ENCODE assay signal across 1 cellular context in the genomic region with DNA sequence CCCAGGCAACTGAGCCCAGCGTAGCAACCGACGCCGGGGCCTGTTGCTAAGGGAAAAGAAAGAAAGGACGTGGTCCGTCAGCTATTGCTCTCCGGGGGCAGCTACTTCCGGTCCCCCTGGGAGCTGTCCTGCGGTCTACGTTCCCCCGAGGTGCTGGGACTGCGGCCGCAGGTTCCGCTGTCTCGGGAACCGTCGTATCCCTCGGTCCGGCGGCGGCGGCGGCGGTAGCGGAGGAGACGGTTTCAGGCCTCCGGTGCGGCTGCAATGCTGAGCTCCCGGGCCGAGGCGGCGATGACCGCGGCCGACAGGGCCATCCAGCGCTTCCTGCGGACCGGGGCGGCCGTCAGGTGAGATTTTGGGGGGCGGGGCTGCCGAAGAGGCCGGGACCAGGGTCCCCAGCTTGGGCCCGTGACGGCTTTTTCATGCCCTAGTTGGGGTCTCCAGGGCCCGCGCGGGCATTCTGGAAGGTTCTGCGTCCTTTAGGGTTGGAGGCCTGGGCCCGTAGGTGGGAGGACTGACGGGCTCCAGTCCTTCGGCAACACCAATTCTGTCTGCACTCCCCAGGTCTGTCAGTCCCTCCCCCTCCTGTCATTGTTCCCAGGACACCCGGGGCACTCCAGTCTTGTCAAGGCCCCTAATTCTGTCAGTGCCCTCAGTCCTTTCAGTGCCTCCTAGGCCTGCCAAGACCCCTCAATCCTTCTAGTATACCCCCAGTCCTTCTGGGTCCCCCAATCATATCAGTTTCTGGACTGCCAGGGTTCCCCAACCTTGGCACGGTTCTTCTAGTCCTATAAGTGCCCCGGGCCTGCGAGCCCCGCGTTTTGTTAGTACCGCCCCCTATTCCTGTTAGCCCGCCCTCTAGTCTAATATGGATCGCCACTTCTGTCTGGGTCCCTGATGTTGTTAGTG.
TF ChIP-seq lines count a peak whose summit lies in the region.

A gene with protein sequence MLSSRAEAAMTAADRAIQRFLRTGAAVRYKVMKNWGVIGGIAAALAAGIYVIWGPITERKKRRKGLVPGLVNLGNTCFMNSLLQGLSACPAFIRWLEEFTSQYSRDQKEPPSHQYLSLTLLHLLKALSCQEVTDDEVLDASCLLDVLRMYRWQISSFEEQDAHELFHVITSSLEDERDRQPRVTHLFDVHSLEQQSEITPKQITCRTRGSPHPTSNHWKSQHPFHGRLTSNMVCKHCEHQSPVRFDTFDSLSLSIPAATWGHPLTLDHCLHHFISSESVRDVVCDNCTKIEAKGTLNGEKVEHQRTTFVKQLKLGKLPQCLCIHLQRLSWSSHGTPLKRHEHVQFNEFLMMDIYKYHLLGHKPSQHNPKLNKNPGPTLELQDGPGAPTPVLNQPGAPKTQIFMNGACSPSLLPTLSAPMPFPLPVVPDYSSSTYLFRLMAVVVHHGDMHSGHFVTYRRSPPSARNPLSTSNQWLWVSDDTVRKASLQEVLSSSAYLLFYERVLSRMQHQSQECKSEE (plus strand): TSS at position 162 of the 909 bp plus-strand sequence. CDS start 103 bp downstream, at position 265.

TF ChIP-seq in K562, 482 proteins besides CTCF, POLR2A, EP300 and RAD21 (continued from another document and continues in another):
- TF ChIP-seq HNRNPK (IDR thresholded peaks at IDR 0.05; ENCODE audit: low read depth, low read length, poor library complexity, severe bottlenecking), result no peak
- TF ChIP-seq ESRRA (IDR thresholded peaks at IDR 0.05; ENCODE audit: borderline replicate concordance, low read depth), result peak; percentile 95
- TF ChIP-seq STAT5B (CRISPR knock-in tag; IDR thresholded peaks at IDR 0.05), result no peak
- TF ChIP-seq RFX1 (IDR thresholded peaks at IDR 0.05), result peak; percentile 98
- TF ChIP-seq FOSL1 (tag; conservative IDR thresholded peaks at IDR 0.05), result peak; percentile 54
- TF ChIP-seq ZNF778 (CRISPR knock-in tag; IDR thresholded peaks at IDR 0.05), result no peak
- TF ChIP-seq SP2 (IDR thresholded peaks at IDR 0.05; ENCODE audit: extremely low read depth, low read depth, low read length, poor library complexity, severe bottlenecking), result no peak
- TF ChIP-seq ELF2 (CRISPR knock-in tag; IDR thresholded peaks at IDR 0.05), result peak; percentile 87
- no peak for TF ChIP-seq CC2D1A (IDR thresholded peaks at IDR 0.05)
- no peak for TF ChIP-seq MCM7 (IDR thresholded peaks at IDR 0.05)
- peak in 1 of 2 experiments; percentile 99; a peak in 2 of 4 replicates for TF ChIP-seq TRIM24 (IDR thresholded peaks at IDR 0.05)
- TF ChIP-seq SETDB1 (IDR thresholded peaks at IDR 0.05; ENCODE audit: low read length), result no peak
- TF ChIP-seq, protein P1, sequence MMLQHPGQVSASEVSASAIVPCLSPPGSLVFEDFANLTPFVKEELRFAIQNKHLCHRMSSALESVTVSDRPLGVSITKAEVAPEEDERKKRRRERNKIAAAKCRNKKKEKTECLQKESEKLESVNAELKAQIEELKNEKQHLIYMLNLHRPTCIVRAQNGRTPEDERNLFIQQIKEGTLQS (IDR thresholded peaks at IDR 0.05), result no peak
- TF ChIP-seq, protein P1 (CRISPR knock-in tag; conservative IDR thresholded peaks at IDR 0.05), result peak; percentile 74; the same call in 1 of the 2 replicates
- TF ChIP-seq RFX7 (CRISPR knock-in tag; IDR thresholded peaks at IDR 0.05), result no peak
- TF ChIP-seq HLTF (IDR thresholded peaks at IDR 0.05), result 0 out of 2 replicates have a peak, but pooled peaks have one; percentile 50
- 0 out of 2 replicates have a peak, but pooled peaks have one; percentile 44 for TF ChIP-seq ZNF384 (IDR thresholded peaks at IDR 0.05; ENCODE audit: low read depth, low read length)
- peak; percentile 43 for TF ChIP-seq L3MBTL2 (IDR thresholded peaks at IDR 0.05)
- peak; percentile 45; the same call in 1 of the 2 replicates for TF ChIP-seq MBD2 (IDR thresholded peaks at IDR 0.05; ENCODE audit: borderline replicate concordance, low read depth)
- TF ChIP-seq, protein P2, sequence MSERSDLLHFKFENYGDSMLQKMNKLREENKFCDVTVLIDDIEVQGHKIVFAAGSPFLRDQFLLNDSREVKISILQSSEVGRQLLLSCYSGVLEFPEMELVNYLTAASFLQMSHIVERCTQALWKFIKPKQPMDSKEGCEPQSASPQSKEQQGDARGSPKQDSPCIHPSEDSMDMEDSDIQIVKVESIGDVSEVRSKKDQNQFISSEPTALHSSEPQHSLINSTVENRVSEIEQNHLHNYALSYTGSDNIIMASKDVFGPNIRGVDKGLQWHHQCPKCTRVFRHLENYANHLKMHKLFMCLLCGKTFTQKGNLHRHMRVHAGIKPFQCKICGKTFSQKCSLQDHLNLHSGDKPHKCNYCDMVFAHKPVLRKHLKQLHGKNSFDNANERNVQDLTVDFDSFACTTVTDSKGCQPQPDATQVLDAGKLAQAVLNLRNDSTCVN (CRISPR knock-in tag; IDR thresholded peaks at IDR 0.05), result no peak
- TF ChIP-seq GTF2E2 (tag; IDR thresholded peaks at IDR 0.05), result no peak
- peak; percentile 69 for TF ChIP-seq PCBP1 (IDR thresholded peaks at IDR 0.05; ENCODE audit: low read depth, low read length, poor library complexity, severe bottlenecking)
- TF ChIP-seq FOXJ3 (CRISPR knock-in tag; IDR thresholded peaks at IDR 0.05), result 0 out of 2 replicates have a peak, but pooled peaks have one; percentile 20
- no peak for TF ChIP-seq MYBL2 (IDR thresholded peaks at IDR 0.05; ENCODE audit: low read depth)
- TF ChIP-seq MYBL2 (CRISPR knock-in tag; IDR thresholded peaks at IDR 0.05; ENCODE audit: borderline replicate concordance), result no peak
- peak; percentile 99 for TF ChIP-seq RBBP5 (IDR thresholded peaks at IDR 0.05; ENCODE audit: borderline replicate concordance, insufficient read depth, low read length, poor library complexity, severe bottlenecking)
- TF ChIP-seq GATAD2B (IDR thresholded peaks at IDR 0.05; ENCODE audit: borderline replicate concordance), result peak; percentile 50; the same call in 1 of the 2 replicates
- no peak for TF ChIP-seq ZNF507 (tag; conservative IDR thresholded peaks at IDR 0.05)
- TF ChIP-seq, protein P3, sequence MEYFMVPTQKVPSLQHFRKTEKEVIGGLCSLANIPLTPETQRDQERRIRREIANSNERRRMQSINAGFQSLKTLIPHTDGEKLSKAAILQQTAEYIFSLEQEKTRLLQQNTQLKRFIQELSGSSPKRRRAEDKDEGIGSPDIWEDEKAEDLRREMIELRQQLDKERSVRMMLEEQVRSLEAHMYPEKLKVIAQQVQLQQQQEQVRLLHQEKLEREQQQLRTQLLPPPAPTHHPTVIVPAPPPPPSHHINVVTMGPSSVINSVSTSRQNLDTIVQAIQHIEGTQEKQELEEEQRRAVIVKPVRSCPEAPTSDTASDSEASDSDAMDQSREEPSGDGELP (CRISPR knock-in tag; IDR thresholded peaks at IDR 0.05; ENCODE audit: borderline replicate concordance), result peak; percentile 88
- TF ChIP-seq, protein P4, sequence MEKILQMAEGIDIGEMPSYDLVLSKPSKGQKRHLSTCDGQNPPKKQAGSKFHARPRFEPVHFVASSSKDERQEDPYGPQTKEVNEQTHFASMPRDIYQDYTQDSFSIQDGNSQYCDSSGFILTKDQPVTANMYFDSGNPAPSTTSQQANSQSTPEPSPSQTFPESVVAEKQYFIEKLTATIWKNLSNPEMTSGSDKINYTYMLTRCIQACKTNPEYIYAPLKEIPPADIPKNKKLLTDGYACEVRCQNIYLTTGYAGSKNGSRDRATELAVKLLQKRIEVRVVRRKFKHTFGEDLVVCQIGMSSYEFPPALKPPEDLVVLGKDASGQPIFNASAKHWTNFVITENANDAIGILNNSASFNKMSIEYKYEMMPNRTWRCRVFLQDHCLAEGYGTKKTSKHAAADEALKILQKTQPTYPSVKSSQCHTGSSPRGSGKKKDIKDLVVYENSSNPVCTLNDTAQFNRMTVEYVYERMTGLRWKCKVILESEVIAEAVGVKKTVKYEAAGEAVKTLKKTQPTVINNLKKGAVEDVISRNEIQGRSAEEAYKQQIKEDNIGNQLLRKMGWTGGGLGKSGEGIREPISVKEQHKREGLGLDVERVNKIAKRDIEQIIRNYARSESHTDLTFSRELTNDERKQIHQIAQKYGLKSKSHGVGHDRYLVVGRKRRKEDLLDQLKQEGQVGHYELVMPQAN (IDR thresholded peaks at IDR 0.05; ENCODE audit: borderline replicate concordance), result peak; percentile 68
- TF ChIP-seq CREM (IDR thresholded peaks at IDR 0.05; ENCODE audit: low read depth), result peak; percentile 75
- TF ChIP-seq, protein P5, sequence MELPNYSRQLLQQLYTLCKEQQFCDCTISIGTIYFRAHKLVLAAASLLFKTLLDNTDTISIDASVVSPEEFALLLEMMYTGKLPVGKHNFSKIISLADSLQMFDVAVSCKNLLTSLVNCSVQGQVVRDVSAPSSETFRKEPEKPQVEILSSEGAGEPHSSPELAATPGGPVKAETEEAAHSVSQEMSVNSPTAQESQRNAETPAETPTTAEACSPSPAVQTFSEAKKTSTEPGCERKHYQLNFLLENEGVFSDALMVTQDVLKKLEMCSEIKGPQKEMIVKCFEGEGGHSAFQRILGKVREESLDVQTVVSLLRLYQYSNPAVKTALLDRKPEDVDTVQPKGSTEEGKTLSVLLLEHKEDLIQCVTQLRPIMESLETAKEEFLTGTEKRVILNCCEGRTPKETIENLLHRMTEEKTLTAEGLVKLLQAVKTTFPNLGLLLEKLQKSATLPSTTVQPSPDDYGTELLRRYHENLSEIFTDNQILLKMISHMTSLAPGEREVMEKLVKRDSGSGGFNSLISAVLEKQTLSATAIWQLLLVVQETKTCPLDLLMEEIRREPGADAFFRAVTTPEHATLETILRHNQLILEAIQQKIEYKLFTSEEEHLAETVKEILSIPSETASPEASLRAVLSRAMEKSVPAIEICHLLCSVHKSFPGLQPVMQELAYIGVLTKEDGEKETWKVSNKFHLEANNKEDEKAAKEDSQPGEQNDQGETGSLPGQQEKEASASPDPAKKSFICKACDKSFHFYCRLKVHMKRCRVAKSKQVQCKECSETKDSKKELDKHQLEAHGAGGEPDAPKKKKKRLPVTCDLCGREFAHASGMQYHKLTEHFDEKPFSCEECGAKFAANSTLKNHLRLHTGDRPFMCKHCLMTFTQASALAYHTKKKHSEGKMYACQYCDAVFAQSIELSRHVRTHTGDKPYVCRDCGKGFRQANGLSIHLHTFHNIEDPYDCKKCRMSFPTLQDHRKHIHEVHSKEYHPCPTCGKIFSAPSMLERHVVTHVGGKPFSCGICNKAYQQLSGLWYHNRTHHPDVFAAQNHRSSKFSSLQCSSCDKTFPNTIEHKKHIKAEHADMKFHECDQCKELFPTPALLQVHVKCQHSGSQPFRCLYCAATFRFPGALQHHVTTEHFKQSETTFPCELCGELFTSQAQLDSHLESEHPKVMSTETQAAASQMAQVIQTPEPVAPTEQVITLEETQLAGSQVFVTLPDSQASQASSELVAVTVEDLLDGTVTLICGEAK (IDR thresholded peaks at IDR 0.05), result peak; percentile 100
- TF ChIP-seq, protein P5 (CRISPR knock-in tag; IDR thresholded peaks at IDR 0.05), result no peak
- TF ChIP-seq RFX5 (IDR thresholded peaks at IDR 0.05; ENCODE audit: low read depth, low read length), result peak; percentile 44; the same call in 1 of the 2 replicates
- TF ChIP-seq NFATC3 (IDR thresholded peaks at IDR 0.05), result no peak
- TF ChIP-seq, protein P6, sequence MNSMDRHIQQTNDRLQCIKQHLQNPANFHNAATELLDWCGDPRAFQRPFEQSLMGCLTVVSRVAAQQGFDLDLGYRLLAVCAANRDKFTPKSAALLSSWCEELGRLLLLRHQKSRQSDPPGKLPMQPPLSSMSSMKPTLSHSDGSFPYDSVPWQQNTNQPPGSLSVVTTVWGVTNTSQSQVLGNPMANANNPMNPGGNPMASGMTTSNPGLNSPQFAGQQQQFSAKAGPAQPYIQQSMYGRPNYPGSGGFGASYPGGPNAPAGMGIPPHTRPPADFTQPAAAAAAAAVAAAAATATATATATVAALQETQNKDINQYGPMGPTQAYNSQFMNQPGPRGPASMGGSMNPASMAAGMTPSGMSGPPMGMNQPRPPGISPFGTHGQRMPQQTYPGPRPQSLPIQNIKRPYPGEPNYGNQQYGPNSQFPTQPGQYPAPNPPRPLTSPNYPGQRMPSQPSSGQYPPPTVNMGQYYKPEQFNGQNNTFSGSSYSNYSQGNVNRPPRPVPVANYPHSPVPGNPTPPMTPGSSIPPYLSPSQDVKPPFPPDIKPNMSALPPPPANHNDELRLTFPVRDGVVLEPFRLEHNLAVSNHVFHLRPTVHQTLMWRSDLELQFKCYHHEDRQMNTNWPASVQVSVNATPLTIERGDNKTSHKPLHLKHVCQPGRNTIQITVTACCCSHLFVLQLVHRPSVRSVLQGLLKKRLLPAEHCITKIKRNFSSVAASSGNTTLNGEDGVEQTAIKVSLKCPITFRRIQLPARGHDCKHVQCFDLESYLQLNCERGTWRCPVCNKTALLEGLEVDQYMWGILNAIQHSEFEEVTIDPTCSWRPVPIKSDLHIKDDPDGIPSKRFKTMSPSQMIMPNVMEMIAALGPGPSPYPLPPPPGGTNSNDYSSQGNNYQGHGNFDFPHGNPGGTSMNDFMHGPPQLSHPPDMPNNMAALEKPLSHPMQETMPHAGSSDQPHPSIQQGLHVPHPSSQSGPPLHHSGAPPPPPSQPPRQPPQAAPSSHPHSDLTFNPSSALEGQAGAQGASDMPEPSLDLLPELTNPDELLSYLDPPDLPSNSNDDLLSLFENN (IDR thresholded peaks at IDR 0.05; ENCODE audit: low read depth in 2 of 2, low read length in 2 of 2), result peak in 1 of 2 experiments; percentile 70; a peak in 1 of 4 replicates
- 0 out of 2 replicates have a peak, but pooled peaks have one; percentile 44 for TF ChIP-seq TCF7L2 (IDR thresholded peaks at IDR 0.05; ENCODE audit: low read depth, low read length)
- TF ChIP-seq XRCC5 (IDR thresholded peaks at IDR 0.05; ENCODE audit: low read depth, low read length), result peak; percentile 99
- TF ChIP-seq RBM34 (IDR thresholded peaks at IDR 0.05; ENCODE audit: borderline replicate concordance, insufficient read depth, low read length), result no peak
